8 cellular contexts compared by ENCODE assay signal in the genomic region with DNA sequence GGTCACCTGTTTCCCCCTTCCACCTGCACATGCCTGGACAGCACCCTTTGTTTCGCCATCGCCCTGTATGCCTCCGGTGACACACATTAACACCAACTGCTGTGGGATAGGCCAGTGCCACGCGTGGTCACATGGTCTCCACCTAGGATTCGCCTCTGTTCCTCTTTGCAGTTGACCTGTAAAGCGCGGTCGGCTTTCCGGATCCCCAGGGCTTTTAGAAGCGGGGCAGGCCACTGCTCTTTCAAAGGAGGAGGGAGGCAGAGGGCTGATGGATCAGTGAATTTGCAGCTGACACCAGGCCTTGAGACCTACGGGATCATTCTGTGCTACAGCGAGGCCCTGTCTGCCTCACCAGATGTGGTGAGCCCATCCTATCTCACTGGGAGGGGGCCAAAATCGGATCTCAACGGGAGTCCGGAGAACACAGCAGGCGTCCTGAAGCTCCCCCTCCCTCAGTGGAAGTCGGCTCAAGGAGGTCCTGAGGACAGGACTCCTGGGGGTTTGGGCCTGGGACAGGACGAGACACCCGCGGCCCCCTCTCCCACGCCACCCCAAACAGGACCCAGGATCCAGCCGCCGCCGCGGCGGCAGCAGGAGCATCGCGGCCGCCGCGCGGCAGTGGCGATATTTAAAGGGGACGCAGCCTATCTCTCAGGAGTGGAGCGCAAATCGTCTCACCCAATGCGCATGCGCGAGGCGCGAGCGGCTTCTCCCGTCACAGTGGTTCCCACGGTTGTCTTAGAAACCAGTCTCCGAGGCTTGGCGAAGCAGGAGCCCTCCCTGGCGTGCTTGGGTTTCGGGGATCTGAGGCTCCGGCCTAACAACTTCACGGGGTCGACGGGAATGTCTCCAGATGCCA.
DNase-seq lines count a peak whose midpoint lies in the region; ATAC-seq, FAIRE-seq and TF ChIP-seq lines count a peak whose summit lies in the region.
"Not testable (repeated sequence)": the region's sequence is repeated elsewhere in the genome, so short reads cannot be mapped to it uniquely, and the experiment has no call there.

No MANE protein-coding gene starts in this region.

- ATAC-seq in HG02759 (IDR thresholded peaks at IDR 0.05; ENCODE audit: unreplicated experiment) (peak; percentile 83), K562 (peak; percentile 66; the same call in 2 of the 3 replicates)
- peak; percentile 47 for ATAC-seq in activated CD8-positive, alpha-beta T cell treated with anti-CD3 and anti-CD28 coated beads, Interleukin-2, amount 10 ng/mL, durations not matched to agents 7 days and 5 days
- ATAC-seq in naive thymus-derived CD8-positive, alpha-beta T cell = peak; percentile 59 to 85

- not testable (repeated sequence) for H3K27me3 ChIP-seq in K562 (ENCODE audit: control insufficient read depth in 2 of 2, insufficient read depth in 2 of 2, low read length in 2 of 2)

- not testable (repeated sequence) for H3K36me3 ChIP-seq in K562 (ENCODE audit: control insufficient read depth, insufficient read depth, low read length)

- TF ChIP-seq RAD21 in K562 (CRISPR knock-in tag; conservative IDR thresholded peaks at IDR 0.05 in 1 of 2, IDR thresholded peaks at IDR 0.05 in 1 of 2) = not testable (repeated sequence)

- peak overlapping the region; percentile 78 for H2AFZ ChIP-seq in K562 (ENCODE audit: low read depth, low read length)

- peak overlapping the region; percentile 74 for H3K4me3 Mint-ChIP-seq in activated CD8-positive, alpha-beta T cell treated with anti-CD3 and anti-CD28 coated beads, Interleukin-2, amount 10 ng/mL, durations not matched to agents 7 days and 5 days
- peak overlapping the region in 9 of 10 donors; percentile 64 to 94 (median 89) for H3K4me3 Mint-ChIP-seq in naive thymus-derived CD8-positive, alpha-beta T cell

- peak overlapping the region in 1 of 2 experiments; percentile 68; a peak in 2 of 4 replicates for H3K9ac ChIP-seq in K562 (ENCODE audit: insufficient read depth in 1 of 2, low read depth in 2 of 2, low read length in 2 of 2)

- H3K27ac Mint-ChIP-seq in activated CD8-positive, alpha-beta T cell treated with anti-CD3 and anti-CD28 coated beads, Interleukin-2, amount 10 ng/mL, durations not matched to agents 7 days and 5 days = peak overlapping the region; percentile 68
- peak overlapping the region in 9 of 10 donors; percentile 61 to 96 (median 88) for H3K27ac Mint-ChIP-seq in naive thymus-derived CD8-positive, alpha-beta T cell

- H3K4me3 ChIP-seq in K562 = peak overlapping the region; percentile 31; the same call in 1 of the 2 replicates

- H3K79me2 ChIP-seq in K562 (ENCODE audit: control insufficient read depth, insufficient read depth, low read length) = not testable (repeated sequence)

- FAIRE-seq in K562 (lab: Jason Lieb, UNC) = peak; percentile 96

- TF ChIP-seq EP300 in K562 (IDR thresholded peaks at IDR 0.05; ENCODE audit: low read length) = not testable (repeated sequence)

- intact Hi-C loops in K562 (cut with micrococcal nuclease) = loop anchor here (10.0 kb wide), 2 partner anchors 301 to 689 kb away; no protein-coding TSS in a partner anchor
- intact Hi-C loops in head of caudate nucleus (cut with DNase I) = not testable (repeated sequence)

- POLR2A ChIA-PET in activated CD8-positive, alpha-beta T cell treated with anti-CD3 and anti-CD28 coated beads, Interleukin-2, amount 10 ng/mL, durations not matched to agents 7 days and 5 days (lab: Charles Lee); K562 (lab: Yijun Ruan, JAX): not testable (repeated sequence)
- POLR2A ChIA-PET in naive thymus-derived CD8-positive, alpha-beta T cell (lab: Charles Lee) = interaction anchor here (0.7 to 1.1 kb wide), 2 partner anchors 69 to 93 kb away, joined by 3 to 6 read pairs; no protein-coding TSS in a partner anchor

- H3K4me2 ChIP-seq in K562 (ENCODE audit: insufficient read depth, low read length) = peak overlapping the region; percentile 52; the same call in 1 of the 2 replicates

- TF ChIP-seq POLR2A in K562 (conservative IDR thresholded peaks at IDR 0.05) = 0 out of 2 replicates have a peak, but pooled peaks have one; percentile 30

- H3K4me1 Mint-ChIP-seq in activated CD8-positive, alpha-beta T cell treated with anti-CD3 and anti-CD28 coated beads, Interleukin-2, amount 10 ng/mL, durations not matched to agents 7 days and 5 days (ENCODE audit: low read depth) = not testable (repeated sequence)
- H3K4me1 Mint-ChIP-seq in naive thymus-derived CD8-positive, alpha-beta T cell = peaks cover 10 to 41% (median 27%) of the 10 kb centered on the region in 4 donors

- not testable (repeated sequence) for H3K27ac ChIP-seq in K562 (ENCODE audit: extremely low read depth, low read depth, low read length)

- not testable (repeated sequence) for H3K9me1 ChIP-seq in K562 (ENCODE audit: control insufficient read depth, insufficient read depth, low read length)

- not testable (repeated sequence) for H4K20me1 ChIP-seq in K562 (replicated peaks; ENCODE audit: control insufficient read depth, insufficient read depth, low read length)

- H3K9me3 ChIP-seq in K562 (replicated peaks; ENCODE audit: control insufficient read depth, insufficient read depth, low read depth, low read length) = not testable (repeated sequence)

- CTCF ChIA-PET in activated CD8-positive, alpha-beta T cell treated with anti-CD3 and anti-CD28 coated beads, Interleukin-2, amount 10 ng/mL, durations not matched to agents 7 days and 5 days (lab: Charles Lee); K562 (lab: Yijun Ruan, JAX; ENCODE audit: low intra/inter-chr PET ratio): not testable (repeated sequence)

- H3K27me3 Mint-ChIP-seq in activated CD8-positive, alpha-beta T cell treated with anti-CD3 and anti-CD28 coated beads, Interleukin-2, amount 10 ng/mL, durations not matched to agents 7 days and 5 days (ENCODE audit: low read depth); naive thymus-derived CD8-positive, alpha-beta T cell: not testable (repeated sequence)

- peaks cover 0 to 36% of the 10 kb centered on the region in 2 experiments; a peak in 3 of 5 replicates for H3K4me1 ChIP-seq in K562 (replicated peaks in 1 of 2; ENCODE audit: control insufficient read depth in 2 of 2, insufficient read depth in 2 of 2, low read length in 2 of 2)

- H3K36me3 Mint-ChIP-seq in activated CD8-positive, alpha-beta T cell treated with anti-CD3 and anti-CD28 coated beads, Interleukin-2, amount 10 ng/mL, durations not matched to agents 7 days and 5 days (ENCODE audit: low read depth); naive thymus-derived CD8-positive, alpha-beta T cell: not testable (repeated sequence)

- BruUV-seq in K562 (replicated peaks; lab: Mats Ljungman, UMichigan) = not testable (repeated sequence)

- 48% methylated on average over 42 of the region's 53 CpGs for WGBS in K562 (ENCODE audit: insufficient coverage, low coverage, missing lambda C conversion rate)

- in situ Hi-C loops in K562 (cut with MboI) = loop anchor here (5.0 to 10.0 kb wide), 2 partner anchors 519 to 686 kb away; no protein-coding TSS in a partner anchor

- TF ChIP-seq CTCF in AG09319 (IDR thresholded peaks at IDR 0.05; ENCODE audit: low read depth, low read length); K562 (IDR thresholded peaks at IDR 0.05 in 2 of 3, conservative IDR thresholded peaks at IDR 0.05 in 1 of 3; ENCODE audit: insufficient read depth in 2 of 3, low read depth in 1 of 3, low read length in 3 of 3): not testable (repeated sequence)

- H3K9me3 Mint-ChIP-seq in activated CD8-positive, alpha-beta T cell treated with anti-CD3 and anti-CD28 coated beads, Interleukin-2, amount 10 ng/mL, durations not matched to agents 7 days and 5 days (ENCODE audit: insufficient read depth) = not testable (repeated sequence)
- peaks cover 0 to 28% (median 3%) of the 10 kb centered on the region in 9 donors for H3K9me3 Mint-ChIP-seq in naive thymus-derived CD8-positive, alpha-beta T cell

- peak; percentile 2 for DNase-seq in AG09319 (ENCODE audit: extremely low read depth, low read depth)
- peak; percentile 63 for DNase-seq in NCI-H82 treated with DMSO at 0.1 percent for 48 hours (lab: John Stamatoyannopoulos, UW; ENCODE audit: unreplicated experiment)
- peak; percentile 80 for DNase-seq in activated CD8-positive, alpha-beta T cell treated with anti-CD3 and anti-CD28 coated beads, Interleukin-2, amount 10 ng/mL, durations not matched to agents 7 days and 5 days
- peak in 2 of 4 experiments; percentile 7 to 72 for DNase-seq in K562 (ENCODE audit: extremely low read depth in 1 of 4, low spot score in 3 of 4)
- peak in 40 of 42 donors; percentile 22 to 95 (median 80) for DNase-seq in head of caudate nucleus
- peak in 9 of 10 donors; percentile 3 to 94 (median 72) for DNase-seq in naive thymus-derived CD8-positive, alpha-beta T cell
- DNase-seq in stimulated activated CD8-positive, alpha-beta memory T cell treated with anti-CD3 and anti-CD28 coated beads, Interleukin-12 subunit alpha, Interleukin-12 subunit beta, amount 100 ng/mL, for 24 hours (ENCODE audit: extremely low read depth) = peak; percentile 61

TF ChIP-seq in K562, 482 proteins besides CTCF, POLR2A, EP300 and RAD21 (continues in another document):
- TF ChIP-seq, protein P1, sequence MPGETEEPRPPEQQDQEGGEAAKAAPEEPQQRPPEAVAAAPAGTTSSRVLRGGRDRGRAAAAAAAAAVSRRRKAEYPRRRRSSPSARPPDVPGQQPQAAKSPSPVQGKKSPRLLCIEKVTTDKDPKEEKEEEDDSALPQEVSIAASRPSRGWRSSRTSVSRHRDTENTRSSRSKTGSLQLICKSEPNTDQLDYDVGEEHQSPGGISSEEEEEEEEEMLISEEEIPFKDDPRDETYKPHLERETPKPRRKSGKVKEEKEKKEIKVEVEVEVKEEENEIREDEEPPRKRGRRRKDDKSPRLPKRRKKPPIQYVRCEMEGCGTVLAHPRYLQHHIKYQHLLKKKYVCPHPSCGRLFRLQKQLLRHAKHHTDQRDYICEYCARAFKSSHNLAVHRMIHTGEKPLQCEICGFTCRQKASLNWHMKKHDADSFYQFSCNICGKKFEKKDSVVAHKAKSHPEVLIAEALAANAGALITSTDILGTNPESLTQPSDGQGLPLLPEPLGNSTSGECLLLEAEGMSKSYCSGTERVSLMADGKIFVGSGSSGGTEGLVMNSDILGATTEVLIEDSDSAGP (CRISPR knock-in tag; IDR thresholded peaks at IDR 0.05) = peak; percentile 86
- peak; percentile 60 for TF ChIP-seq RFX1 (IDR thresholded peaks at IDR 0.05)
- peak; percentile 93 to 94 for TF ChIP-seq NRF1 (conservative IDR thresholded peaks at IDR 0.05 in 1 of 2, IDR thresholded peaks at IDR 0.05 in 1 of 2)
- peak; percentile 18; the same call in 1 of the 2 replicates for TF ChIP-seq PHF8 (IDR thresholded peaks at IDR 0.05; ENCODE audit: borderline replicate concordance, low read length)
- TF ChIP-seq POLR2G (IDR thresholded peaks at IDR 0.05; ENCODE audit: low read depth, low read length) = peak; percentile 56; the same call in 1 of the 2 replicates
